8 cellular contexts compared by ENCODE assay signal in genomic region chr7:130010689-130011412, GRCh38. TPM values are rescaled to one million over a fixed set of nuclear protein-coding genes. Genes with fewer than 3 reads are reported as not detected.
DNase-seq lines count a peak whose midpoint lies in the region; ATAC-seq, FAIRE-seq and TF ChIP-seq lines count a peak whose summit lies in the region.

No MANE protein-coding gene starts in this region.

- CTCF ChIA-PET in Panc1 (lab: Charles Lee): interaction anchor here (0.6 to 1.6 kb wide), 14 partner anchors 10 to 217 kb away, joined by 3 to 20 read pairs (median 6); no protein-coding TSS in a partner anchor

- peak overlapping the region; percentile 66 for H3K18ac ChIP-seq in neuronal stem cell (ENCODE audit: low read length)

- H4K20me1 ChIP-seq in KMS-11 (ENCODE audit: insufficient read depth): no peaks in the 10 kb centered on the region

- WGBS in neuronal stem cell (ENCODE audit: extremely low coverage in 2 of 2, insufficient read length in 2 of 2, insufficient replicate concordance in 1 of 2), 2 donors: no CpG with 5 or more reads among the region's 12 CpGs

- peak overlapping the region; percentile 81 for H2BK15ac ChIP-seq in neuronal stem cell (ENCODE audit: low read length)

- no peak overlapping the region for H3K14ac ChIP-seq in neuronal stem cell (ENCODE audit: low read length)

- H2BK12ac ChIP-seq in neuronal stem cell (ENCODE audit: low read length): peak overlapping the region; percentile 33

- peak overlapping the region; percentile 7; the same call in 1 of the 2 replicates for H3K27ac ChIP-seq in KMS-11
- H3K27ac ChIP-seq in Panc1 (ENCODE audit: low read length): peak overlapping the region; percentile 52; the same call in 1 of the 2 replicates
- H3K27ac ChIP-seq in neuronal stem cell (replicated peaks; ENCODE audit: low read length): no peak overlapping the region

- no peak overlapping the region for H3K4me3 ChIP-seq in KMS-11 (IDR thresholded peaks at IDR 0.05; ENCODE audit: insufficient read depth, low read depth, low read length)
- H3K4me3 ChIP-seq in Panc1 (ENCODE audit: low read depth in 2 of 2, low read length in 2 of 2): no peak overlapping the region
- H3K4me3 ChIP-seq in fibroblast of pulmonary artery (replicated peaks; ENCODE audit: low read depth, low read length): no peak overlapping the region
- no peak overlapping the region for H3K4me3 ChIP-seq in neuronal stem cell (ENCODE audit: low read length in 2 of 2)

- H3K4me2 ChIP-seq in KMS-11 (peak overlapping the region; percentile 44), neuronal stem cell (ENCODE audit: insufficient read depth, low read length, poor library complexity, severe bottlenecking) (peak overlapping the region; percentile 2)

- intact Hi-C loops in Panc1 (cut with micrococcal nuclease; ENCODE audit: unreplicated experiment): loop anchor here (2.0 to 5.0 kb wide), 2 partner anchors 180 to 344 kb away; no protein-coding TSS in a partner anchor

- no peak overlapping the region for H3K4ac ChIP-seq in neuronal stem cell (ENCODE audit: low read length)

- H2AK5ac ChIP-seq in neuronal stem cell (ENCODE audit: low read depth, low read length): peak overlapping the region; percentile 83

- H2AFZ ChIP-seq in KMS-11 (ENCODE audit: low read depth): peak overlapping the region; percentile 53; the same call in 1 of the 2 replicates
- H2AFZ ChIP-seq in neuronal stem cell (ENCODE audit: low read length): peak overlapping the region; percentile 79

- DNase-seq in D721Med (ENCODE audit: insufficient read length, low spot score) (peak; percentile 42), Panc1 (ENCODE audit: low read depth, low spot score) (peak; percentile 98), fibroblast of pulmonary artery (ENCODE audit: low read depth) (peak; percentile 95), neuronal stem cell (ENCODE audit: low spot score) (peak; percentile 95)
- peak; percentile 87 for DNase-seq in activated T-cell treated with anti-CD3 and anti-CD28 coated beads, Interleukin-2, amount 50 U/mL, for 4 hours
- DNase-seq in stimulated activated naive CD8-positive, alpha-beta T cell treated with anti-CD3 and anti-CD28 coated beads, Interleukin-15, amount 100 ng/mL, for 72 hours: peak; percentile 91

- no peaks in the 10 kb centered on the region for H3K79me1 ChIP-seq in neuronal stem cell (ENCODE audit: low read depth, low read length)

- peak overlapping the region; percentile 40 for H2BK5ac ChIP-seq in neuronal stem cell (ENCODE audit: low read length)

- H4K8ac ChIP-seq in neuronal stem cell (ENCODE audit: low read depth, low read length): no peak overlapping the region

- peak overlapping the region in 1 of 2 donors; percentile 97 for H3K27ac Mint-ChIP-seq in stimulated activated naive CD8-positive, alpha-beta T cell treated with anti-CD3 and anti-CD28 coated beads, Interleukin-15, amount 100 ng/mL, for 72 hours

- FAIRE-seq in D721Med (lab: Jason Lieb, UNC): no peak

- peak overlapping the region; percentile 22 for H3K23ac ChIP-seq in neuronal stem cell (ENCODE audit: low read depth, low read length, poor library complexity)

- no peak overlapping the region for H2BK120ac ChIP-seq in neuronal stem cell (ENCODE audit: low read depth, low read length)

- peak overlapping the region; percentile 7; the same call in 1 of the 2 replicates for H3K9ac ChIP-seq in KMS-11
- H3K9ac ChIP-seq in neuronal stem cell (ENCODE audit: low read depth, low read length, poor library complexity): no peak overlapping the region

- no peaks in the 10 kb centered on the region for H3K27me3 ChIP-seq in KMS-11 (ENCODE audit: insufficient read depth, low read depth)
- H3K27me3 ChIP-seq in Panc1 (ENCODE audit: control insufficient read depth, insufficient read depth, low read length): no peaks in the 10 kb centered on the region
- H3K27me3 ChIP-seq in neuronal stem cell (ENCODE audit: control insufficient read depth in 3 of 3, insufficient read depth in 3 of 3, low read depth in 1 of 3, low read length in 3 of 3): no peaks in the 10 kb centered on the region

- no TSS peak for BruUV-seq in Panc1 (replicated peaks; lab: Mats Ljungman, UMichigan)

- in situ Hi-C loops in Panc1 (cut with HindIII; ENCODE audit: low pct_unique_long_range_greater_than_20kb, low sequenced_read_pairs): no loop called here

- peaks cover 7% of the 10 kb centered on the region for H3K4me1 Mint-ChIP-seq in activated T-cell treated with anti-CD3 and anti-CD28 coated beads, Interleukin-2, amount 50 U/mL, for 4 hours (ENCODE audit: low read depth)
- H3K4me1 Mint-ChIP-seq in stimulated activated naive CD8-positive, alpha-beta T cell treated with anti-CD3 and anti-CD28 coated beads, Interleukin-15, amount 100 ng/mL, for 72 hours: peaks cover 16% of the 10 kb centered on the region

- ATAC-seq in GM21528 (IDR thresholded peaks at IDR 0.05; ENCODE audit: low FRiP score, unreplicated experiment) (peak; percentile 71), Panc1 (peak; percentile 58; the same call in 1 of the 2 replicates)
- ATAC-seq in activated T-cell treated with anti-CD3 and anti-CD28 coated beads, Interleukin-2, amount 50 U/mL, for 4 hours: peak; percentile 86 to 92
- peak; percentile 97 for ATAC-seq in stimulated activated naive CD8-positive, alpha-beta T cell treated with anti-CD3 and anti-CD28 coated beads, Interleukin-15, amount 100 ng/mL, for 72 hours

- no peak overlapping the region for H4K91ac ChIP-seq in neuronal stem cell (ENCODE audit: low read depth, low read length, poor library complexity)

- H3K9me3 ChIP-seq in Panc1 (ENCODE audit: control insufficient read depth, insufficient read depth, low read depth, low read length): no peaks in the 10 kb centered on the region
- no peaks in the 10 kb centered on the region for H3K9me3 ChIP-seq in neuronal stem cell (replicated peaks in 1 of 2; ENCODE audit: control insufficient read depth in 2 of 2, insufficient read depth in 1 of 2, low read depth in 1 of 2, low read length in 2 of 2)

- POLR2A ChIA-PET in Panc1 (lab: Charles Lee): no interaction called here

- H3K9me3 Mint-ChIP-seq in activated T-cell treated with anti-CD3 and anti-CD28 coated beads, Interleukin-2, amount 50 U/mL, for 4 hours: no peaks in the 10 kb centered on the region
- no peaks in the 10 kb centered on the region for H3K9me3 Mint-ChIP-seq in stimulated activated naive CD8-positive, alpha-beta T cell treated with anti-CD3 and anti-CD28 coated beads, Interleukin-15, amount 100 ng/mL, for 72 hours

- no peaks in the 10 kb centered on the region for H3K79me2 ChIP-seq in KMS-11 (ENCODE audit: insufficient read depth, low read depth)

- TF ChIP-seq CTCF in D721Med (IDR thresholded peaks at IDR 0.05; ENCODE audit: insufficient read depth, missing control alignments) (peak; percentile 87), KMS-11 (conservative IDR thresholded peaks at IDR 0.05; ENCODE audit: low read depth, low read length) (peak; percentile 99), Panc1 (IDR thresholded peaks at IDR 0.05) (peak; percentile 93), fibroblast of pulmonary artery (IDR thresholded peaks at IDR 0.05; ENCODE audit: low read length, missing control alignments) (peak; percentile 95)

- H3K36me3 ChIP-seq in KMS-11 (ENCODE audit: insufficient read depth) (no peaks in the 10 kb centered on the region), Panc1 (ENCODE audit: control insufficient read depth, insufficient read depth, low read length) (no peaks in the 10 kb centered on the region), neuronal stem cell (replicated peaks in 1 of 2; ENCODE audit: control insufficient read depth in 2 of 2, insufficient read depth in 2 of 2, low read length in 2 of 2) (no peaks in the 10 kb centered on the region)

- peaks cover 3% of the 10 kb centered on the region for H3K36me3 Mint-ChIP-seq in activated T-cell treated with anti-CD3 and anti-CD28 coated beads, Interleukin-2, amount 50 U/mL, for 4 hours (ENCODE audit: insufficient read depth)

- H3K4me1 ChIP-seq in KMS-11 (ENCODE audit: low read depth, poor library complexity, severe bottlenecking): peaks cover 35% of the 10 kb centered on the region
- peaks cover 22% of the 10 kb centered on the region for H3K4me1 ChIP-seq in Panc1 (ENCODE audit: control insufficient read depth, insufficient read depth, low read length)
- peaks cover 2 to 15% of the 10 kb centered on the region in 2 donors for H3K4me1 ChIP-seq in neuronal stem cell (ENCODE audit: control insufficient read depth in 2 of 2, insufficient read depth in 1 of 2, low read depth in 1 of 2, low read length in 2 of 2)

- H3K4me3 Mint-ChIP-seq in activated T-cell treated with anti-CD3 and anti-CD28 coated beads, Interleukin-2, amount 50 U/mL, for 4 hours: no peak overlapping the region
- peak overlapping the region; percentile 36 to 64 for H3K4me3 Mint-ChIP-seq in stimulated activated naive CD8-positive, alpha-beta T cell treated with anti-CD3 and anti-CD28 coated beads, Interleukin-15, amount 100 ng/mL, for 72 hours

- no peaks in the 10 kb centered on the region for H3K27me3 Mint-ChIP-seq in activated T-cell treated with anti-CD3 and anti-CD28 coated beads, Interleukin-2, amount 50 U/mL, for 4 hours (ENCODE audit: low read depth)
- H3K27me3 Mint-ChIP-seq in stimulated activated naive CD8-positive, alpha-beta T cell treated with anti-CD3 and anti-CD28 coated beads, Interleukin-15, amount 100 ng/mL, for 72 hours: no peaks in the 10 kb centered on the region

RNA-seq across cellular contexts. Expression of gene ZC3HC1, which starts 40.3 kb away (rescaled TPM):
- 32.3 TPM for total RNA-seq in Panc1 (2021; ENCODE audit: unreplicated experiment)
- 23.5 TPM for polyA plus RNA-seq in Panc1 (2012; ENCODE audit: insufficient read length)
- total RNA-seq in activated T-cell treated with anti-CD3 and anti-CD28 coated beads, Interleukin-2, amount 50 U/mL, for 4 hours: 10 to 100 TPM; 24.4 to 27.1 (median 26.8) TPM
- 21.4 TPM for polyA plus RNA-seq in neuronal stem cell (2013, experiment 1 of 2)
- polyA plus RNA-seq in neuronal stem cell (2013, experiment 2 of 2): 20.0 TPM

RNA-seq across cellular contexts. Expression of gene UBE2H, which starts 58.1 kb away (rescaled TPM):
- total RNA-seq in Panc1 (2021; ENCODE audit: unreplicated experiment): 58.0 TPM
- 65.7 TPM for polyA plus RNA-seq in Panc1 (2012; ENCODE audit: insufficient read length)
- total RNA-seq in activated T-cell treated with anti-CD3 and anti-CD28 coated beads, Interleukin-2, amount 50 U/mL, for 4 hours: 10 to 100 TPM in 2 of 3 donors, 1 to 10 TPM in 1; 9.1 to 11.8 (median 11.5) TPM
- polyA plus RNA-seq in neuronal stem cell (2013, experiment 1 of 2): 114 TPM
- 116 TPM for polyA plus RNA-seq in neuronal stem cell (2013, experiment 2 of 2)

RNA-seq across cellular contexts. Expression of gene KLHDC10, which starts 59.5 kb away (rescaled TPM):
- total RNA-seq in Panc1 (2021; ENCODE audit: unreplicated experiment): 26.7 TPM
- polyA plus RNA-seq in Panc1 (2012; ENCODE audit: insufficient read length): 21.2 TPM
- total RNA-seq in activated T-cell treated with anti-CD3 and anti-CD28 coated beads, Interleukin-2, amount 50 U/mL, for 4 hours: 10 to 100 TPM; 13.1 to 15.4 (median 14.9) TPM
- polyA plus RNA-seq in neuronal stem cell (2013, experiment 1 of 2): 15.4 TPM
- polyA plus RNA-seq in neuronal stem cell (2013, experiment 2 of 2): 15.9 TPM

Comparison
In these comparisons a context has a peak if more than half of its experiments do, and no peak if none do; other contexts are left out.
1. DNase-seq: peak in every context shown above with its lines; median percentile 98 in Panc1; 95 in fibroblast of pulmonary artery; 95 in neuronal stem cell; 91 in stimulated activated naive CD8-positive, alpha-beta T cell treated with anti-CD3 and anti-CD28 coated beads, Interleukin-15, amount 100 ng/mL, for 72 hours; 87 in activated T-cell treated with anti-CD3 and anti-CD28 coated beads, Interleukin-2, amount 50 U/mL, for 4 hours; 42 in D721Med.